Comparison of ENCODE assay signal across 8 cellular contexts in genomic region chr5:10249948-10250803, GRCh38.
DNase-seq lines count a peak whose midpoint lies in the region; ATAC-seq and TF ChIP-seq lines count a peak whose summit lies in the region.

CCT5 (plus strand) TSS chr5:10250280; CDS start chr5:10250341, 61 bp downstream.

- DNase-seq in AG08395 (ENCODE audit: low spot score) (peak; percentile 98), NCI-H345 (lab: John Stamatoyannopoulos, UW) (peak; percentile 97), iris pigment epithelial cell (ENCODE audit: low read depth) (peak; percentile 99)
- peak; percentile 73 to 85 (median 79) for DNase-seq in activated CD4-positive, CD25-positive, alpha-beta regulatory T cell (lab: John Stamatoyannopoulos, UW)
- peak; percentile 96 for DNase-seq in central memory CD4-positive, alpha-beta T cell
- peak; percentile 77 to 78 for DNase-seq in stimulated activated CD4-positive, alpha-beta T cell treated with anti-CD3 and anti-CD28 coated beads, Interleukin-12 subunit alpha, Interleukin-12 subunit beta, amount 100 ng/mL, for 24 hours (ENCODE audit: low read depth in 2 of 2)

- peak; percentile 78 for ATAC-seq in HG03196 (IDR thresholded peaks at IDR 0.05; ENCODE audit: unreplicated experiment)

- in situ Hi-C loops in GM18951 (cut with MboI; ENCODE audit: low sequenced_read_pairs, unreplicated experiment), result no loop called here

- TF ChIP-seq POLR2A in GM18951 (IDR thresholded peaks at IDR 0.05; ENCODE audit: extremely low read depth, insufficient read depth, insufficient read length), result peak; percentile 87

Comparison
In these comparisons a context has a peak if more than half of its experiments do, and no peak if none do; other contexts are left out.
1. Peak in every context shown above with its lines: DNase-seq and ATAC-seq.